15 cellular contexts compared by ENCODE assay signal in the genomic region with DNA sequence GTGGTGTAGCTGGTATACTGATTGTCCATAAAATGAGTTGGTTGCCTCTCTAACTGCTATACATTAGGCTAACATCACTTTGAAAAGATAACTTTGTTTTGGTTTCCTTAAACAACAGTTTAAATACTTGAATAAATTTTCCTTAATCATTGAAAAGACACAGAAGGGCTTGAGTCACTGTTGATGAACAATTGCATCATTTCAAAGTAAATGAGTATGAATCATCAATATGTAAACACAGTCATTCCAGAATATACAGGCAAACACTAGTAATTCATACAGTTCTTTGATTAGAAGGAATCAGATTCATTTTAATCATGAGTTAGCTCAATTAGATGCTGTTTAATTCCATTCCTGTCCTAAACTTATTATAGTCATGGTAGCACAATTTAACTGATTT.
"Had no signal": no experiment of that assay in that cellular context is flagged by ENCODE, and none has a peak within 500 bp of the region (broad histone marks: within the 10 kb centered on the region; RNA-seq: fewer than 3 reads in every experiment).

No MANE protein-coding gene starts in this region.

- FAIRE-seq: endometrium, small intestine had no signal

- H3K27me3 Mint-ChIP-seq: memory B cell had no signal

- H3K4me3 ChIP-seq: thyroid gland had no signal

- H3K36me3 Mint-ChIP-seq: activated naive CD4-positive, alpha-beta T cell treated with anti-CD3 and anti-CD28 coated beads, Interleukin-2, amount 50 U/mL, for 72 hours; immature natural killer cell; memory B cell; natural killer cell treated with Interleukin-12 subunit alpha and Interleukin-12 subunit beta and Interleukin-15 and Interleukin-18, amount 100 ng/mL, for 72 hours had no signal

- ATAC-seq: activated naive CD4-positive, alpha-beta T cell treated with anti-CD3 and anti-CD28 coated beads, Interleukin-2, amount 50 U/mL, for 72 hours; natural killer cell treated with Interleukin-12 subunit alpha and Interleukin-12 subunit beta and Interleukin-15 and Interleukin-18, amount 100 ng/mL, for 72 hours; right cardiac atrium had no signal

- H3K9me3 ChIP-seq: thyroid gland had no signal

- H3K4me3 Mint-ChIP-seq: activated T-cell treated with anti-CD3 and anti-CD28 coated beads, Interleukin-2, amount 50 U/mL, for 24 hours; immature natural killer cell; memory B cell; natural killer cell treated with Interleukin-12 subunit alpha and Interleukin-12 subunit beta and Interleukin-15 and Interleukin-18, amount 100 ng/mL, for 72 hours had no signal

- H3K9me3 Mint-ChIP-seq: activated naive CD4-positive, alpha-beta T cell treated with anti-CD3 and anti-CD28 coated beads, Interleukin-2, amount 50 U/mL, for 72 hours; activated T-cell treated with anti-CD3 and anti-CD28 coated beads, Interleukin-2, amount 50 U/mL, for 24 hours; natural killer cell treated with Interleukin-12 subunit alpha and Interleukin-12 subunit beta and Interleukin-15 and Interleukin-18, amount 100 ng/mL, for 72 hours had no signal

- H3K27ac ChIP-seq: thyroid gland had no signal

- H3K27me3 ChIP-seq: thyroid gland had no signal

- H3K36me3 ChIP-seq: thyroid gland had no signal

- H3K4me1 ChIP-seq: thyroid gland had no signal

- DNase-seq: activated CD4-positive, alpha-beta T cell treated with anti-CD3 and anti-CD28 coated beads, Interleukin-2, amount 50 U/mL, for 4 hours; activated CD4-positive, CD25-positive, alpha-beta regulatory T cell treated with anti-CD3 and anti-CD28 coated beads, Interleukin-2, amount 50 U/mL, for 72 hours; activated effector memory CD4-positive, alpha-beta T cell treated with Interleukin-2 at 50 U/mL for 16 hours; activated T-cell treated with anti-CD3 and anti-CD28 coated beads, Interleukin-2, amount 50 U/mL, for 24 hours; amygdala; glutamatergic neuron; immature natural killer cell; nucleus accumbens; right cardiac atrium; small intestine; thyroid gland had no signal

- H3K4me1 Mint-ChIP-seq: immature natural killer cell had no signal

- H3K27ac Mint-ChIP-seq: activated naive CD4-positive, alpha-beta T cell treated with anti-CD3 and anti-CD28 coated beads, Interleukin-2, amount 50 U/mL, for 72 hours; activated T-cell treated with anti-CD3 and anti-CD28 coated beads, Interleukin-2, amount 50 U/mL, for 24 hours; immature natural killer cell; memory B cell; natural killer cell treated with Interleukin-12 subunit alpha and Interleukin-12 subunit beta and Interleukin-15 and Interleukin-18, amount 100 ng/mL, for 72 hours had no signal
